ENCODE assay signal across 1 cellular context in genomic region chr9:35072461-35073275, GRCh38.
TF ChIP-seq lines count a peak whose summit lies in the region.

VCP (minus strand) TSS chr9:35072625; CDS start chr9:35072353, 272 bp downstream.

TF ChIP-seq in liver, 16 proteins besides CTCF, POLR2A, EP300 and RAD21 (continued from another document):
- TF ChIP-seq FOXA2 (IDR thresholded peaks at IDR 0.05): no peak
- TF ChIP-seq, protein P1, sequence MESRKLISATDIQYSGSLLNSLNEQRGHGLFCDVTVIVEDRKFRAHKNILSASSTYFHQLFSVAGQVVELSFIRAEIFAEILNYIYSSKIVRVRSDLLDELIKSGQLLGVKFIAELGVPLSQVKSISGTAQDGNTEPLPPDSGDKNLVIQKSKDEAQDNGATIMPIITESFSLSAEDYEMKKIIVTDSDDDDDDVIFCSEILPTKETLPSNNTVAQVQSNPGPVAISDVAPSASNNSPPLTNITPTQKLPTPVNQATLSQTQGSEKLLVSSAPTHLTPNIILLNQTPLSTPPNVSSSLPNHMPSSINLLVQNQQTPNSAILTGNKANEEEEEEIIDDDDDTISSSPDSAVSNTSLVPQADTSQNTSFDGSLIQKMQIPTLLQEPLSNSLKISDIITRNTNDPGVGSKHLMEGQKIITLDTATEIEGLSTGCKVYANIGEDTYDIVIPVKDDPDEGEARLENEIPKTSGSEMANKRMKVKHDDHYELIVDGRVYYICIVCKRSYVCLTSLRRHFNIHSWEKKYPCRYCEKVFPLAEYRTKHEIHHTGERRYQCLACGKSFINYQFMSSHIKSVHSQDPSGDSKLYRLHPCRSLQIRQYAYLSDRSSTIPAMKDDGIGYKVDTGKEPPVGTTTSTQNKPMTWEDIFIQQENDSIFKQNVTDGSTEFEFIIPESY (IDR thresholded peaks at IDR 0.05): no peak
- TF ChIP-seq SP1 (IDR thresholded peaks at IDR 0.05): peak; percentile 95
TF ChIP-seq in liver: peak in this region for 7.
